ENCODE assay signal across 19 cellular contexts in genomic region chr18:4024702-4025101, GRCh38.
"Had no signal": no experiment of that assay in that cellular context is flagged by ENCODE, and none has a peak within 500 bp of the region (broad histone marks: within the 10 kb centered on the region; RNA-seq: fewer than 3 reads in every experiment).

No MANE protein-coding gene starts in this region.

- ATAC-seq: foreskin keratinocyte; left lobe of liver; mucosa of descending colon; naive thymus-derived CD8-positive, alpha-beta T cell; sciatic nerve; stimulated activated naive B cell treated with anti-CD40 and anti-IgM and Interleukin-4, amounts not matched to agents 10 μg/mL and 1 μg/mL and 100 μg/mL, for 72 hours; stimulated activated naive CD8-positive, alpha-beta T cell treated with anti-CD3 and anti-CD28 coated beads, Interleukin-15, amount 100 ng/mL, for 72 hours had no signal

- H3K4me3 ChIP-seq: colonic mucosa, mucosa of descending colon, thoracic aorta, transverse colon had no signal

- FAIRE-seq: islet of Langerhans had no signal

- H3K9me3 ChIP-seq: colonic mucosa, mucosa of descending colon, neutrophil, thoracic aorta, transverse colon had no signal

- H3K27me3 ChIP-seq: colonic mucosa, foreskin keratinocyte, neutrophil, transverse colon had no signal

- H3K4me1 ChIP-seq: colonic mucosa, foreskin keratinocyte, transverse colon had no signal

- DNase-seq: colonic mucosa; dermis blood vessel endothelial cell; erythroblast; foreskin keratinocyte; head of caudate nucleus; hypothalamus; kidney glomerular epithelial cell; mucosa of descending colon; naive thymus-derived CD8-positive, alpha-beta T cell; stimulated activated CD4-positive, alpha-beta T cell treated with anti-CD3 and anti-CD28 coated beads, Interleukin-2, amount 100 ng/mL, for 24 hours; stimulated activated CD4-positive, alpha-beta T cell treated with anti-CD3 and anti-CD28 coated beads, Interleukin-4, amount 100 ng/mL, for 4 hours; stimulated activated naive B cell treated with anti-CD40 and anti-IgM and Interleukin-4, amounts not matched to agents 10 μg/mL and 1 μg/mL and 100 μg/mL, for 72 hours; stimulated activated naive CD8-positive, alpha-beta T cell treated with anti-CD3 and anti-CD28 coated beads, Interleukin-15, amount 100 ng/mL, for 72 hours; transverse colon had no signal

- H3K36me3 ChIP-seq: colonic mucosa, neutrophil, thoracic aorta, transverse colon had no signal

- H3K27ac ChIP-seq: colonic mucosa, foreskin keratinocyte, neutrophil, thoracic aorta, transverse colon had no signal
